ENCODE assay signal across 1 cellular context in the genomic region with DNA sequence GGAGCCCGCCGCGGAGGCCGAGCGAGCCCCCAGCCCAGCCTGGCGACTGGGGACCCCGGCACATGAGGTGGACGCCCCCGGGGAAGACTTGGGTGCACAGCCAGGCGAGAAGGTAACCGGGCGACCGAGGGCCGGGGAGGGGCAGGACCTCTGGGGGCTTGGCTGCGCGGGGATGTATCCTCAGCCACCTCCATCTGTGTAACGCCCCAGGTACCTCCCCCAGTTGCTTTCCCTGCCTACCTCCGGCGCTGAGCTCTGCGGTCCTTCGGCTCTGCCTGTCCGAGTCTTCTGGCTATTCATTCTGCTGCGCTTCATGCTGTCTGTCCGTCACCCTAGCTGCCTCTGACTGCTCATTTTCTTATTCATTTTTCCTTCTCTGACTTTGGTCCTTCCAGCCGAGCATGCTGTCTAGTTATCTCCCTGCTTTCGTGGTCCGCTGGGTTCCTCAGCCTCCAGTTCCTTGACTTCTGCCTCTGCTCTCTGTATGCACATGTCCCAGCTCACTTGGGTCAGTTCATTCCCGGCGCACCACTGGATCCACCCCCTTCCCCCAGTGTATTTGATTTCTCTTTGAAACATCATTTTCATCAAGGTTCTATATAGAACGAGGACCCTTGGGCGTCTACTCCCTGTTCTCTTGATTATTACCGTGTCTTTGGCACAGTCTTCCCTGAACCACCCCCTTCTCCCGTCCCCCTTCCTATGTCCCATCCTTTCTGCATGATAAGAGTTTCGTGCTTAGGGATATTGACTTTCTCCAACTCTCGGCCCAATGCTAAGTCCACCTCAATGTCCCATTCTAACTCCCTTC.
TF ChIP-seq lines count a peak whose summit lies in the region.

No MANE protein-coding gene starts in this region.

TF ChIP-seq in HCT116, 20 proteins besides CTCF, POLR2A, EP300 and RAD21 (continued from another document):
- TF ChIP-seq EGR1 (IDR thresholded peaks at IDR 0.05; ENCODE audit: low read depth), result no peak
